Comparison of ENCODE assay signal across 9 cellular contexts in genomic region chr2:229407170-229407569, GRCh38.
DNase-seq lines count a peak whose midpoint lies in the region; ATAC-seq, FAIRE-seq and TF ChIP-seq lines count a peak whose summit lies in the region.
"Had no signal": no experiment of that assay in that cellular context is flagged by ENCODE, and none has a peak within 500 bp of the region (broad histone marks: within the 10 kb centered on the region; RNA-seq: fewer than 3 reads in every experiment).

No MANE protein-coding gene starts in this region.

- CTCF ChIA-PET in K562 (lab: Yijun Ruan, JAX; ENCODE audit: low intra/inter-chr PET ratio) (no interaction called here), GM10248 (lab: Yijun Ruan, JAX) (no interaction called here)

- DNase-seq in HT1080 (ENCODE audit: low read depth) (peak; percentile 56), K562 (ENCODE audit: extremely low read depth in 1 of 4, low spot score in 3 of 4) (no peak), thyroid gland (peak; percentile 12 to 15), GM10248 (ENCODE audit: extremely low spot score) (no peak), epidermal melanocyte (ENCODE audit: insufficient read length, low spot score) (no peak), NCI-H526 treated with DMSO at 0.1 percent for 48 hours (lab: John Stamatoyannopoulos, UW) (no peak)
- no peak for DNase-seq in stimulated activated CD4-positive, alpha-beta T cell treated with anti-CD3 and anti-CD28 coated beads, Interleukin-2, amount 100 ng/mL, for 24 hours
- DNase-seq: H7 had no signal

- no peaks in the 10 kb centered on the region for H3K9me3 ChIP-seq in K562 (replicated peaks; ENCODE audit: control insufficient read depth, insufficient read depth, low read depth, low read length)
- H3K9me3 ChIP-seq in thyroid gland, result no peaks in the 10 kb centered on the region

- no peak for TF ChIP-seq POLR2A in K562 (conservative IDR thresholded peaks at IDR 0.05)
- TF ChIP-seq POLR2A in thyroid gland (IDR thresholded peaks at IDR 0.05), result no peak

- no peaks in the 10 kb centered on the region for H3K4me1 ChIP-seq in K562 (replicated peaks in 1 of 2; ENCODE audit: control insufficient read depth in 2 of 2, insufficient read depth in 2 of 2, low read length in 2 of 2)
- peaks cover 4 to 18% of the 10 kb centered on the region in 2 donors for H3K4me1 ChIP-seq in thyroid gland

- POLR2A ChIA-PET in K562 (lab: Yijun Ruan, JAX) (no interaction called here), GM10248 (lab: Yijun Ruan, JAX) (no interaction called here)

- 0% methylated on average over 12 of the region's 13 CpGs for WGBS in K562 (ENCODE audit: insufficient coverage, low coverage, missing lambda C conversion rate)
- 63 to 71% methylated on average over 13 of the region's 13 CpGs for WGBS in thyroid gland, 2 donors

- H2AFZ ChIP-seq in K562 (ENCODE audit: low read depth, low read length), result no peak overlapping the region

- H3K79me2 ChIP-seq in K562 (ENCODE audit: control insufficient read depth, insufficient read depth, low read length), result no peaks in the 10 kb centered on the region

- no peak for TF ChIP-seq CTCF in K562 (IDR thresholded peaks at IDR 0.05 in 2 of 3, conservative IDR thresholded peaks at IDR 0.05 in 1 of 3; ENCODE audit: insufficient read depth in 2 of 3, low read depth in 1 of 3, low read length in 3 of 3)
- no peak for TF ChIP-seq CTCF in thyroid gland (IDR thresholded peaks at IDR 0.05)
- no peak for TF ChIP-seq CTCF in GM10248 (IDR thresholded peaks at IDR 0.05; ENCODE audit: control extremely low read depth, extremely low read depth, low read depth, missing control alignments)

- no peak for TF ChIP-seq EP300 in K562 (IDR thresholded peaks at IDR 0.05; ENCODE audit: low read length)

- FAIRE-seq in K562 (lab: Jason Lieb, UNC), result no peak

- H4K20me1 ChIP-seq in K562 (replicated peaks; ENCODE audit: control insufficient read depth, insufficient read depth, low read length), result no peaks in the 10 kb centered on the region

- BruUV-seq in K562 (replicated peaks; lab: Mats Ljungman, UMichigan), result no TSS peak

- H3K36me3 ChIP-seq in K562 (ENCODE audit: control insufficient read depth, insufficient read depth, low read length), result no peaks in the 10 kb centered on the region
- H3K36me3 ChIP-seq in thyroid gland, result no peaks in the 10 kb centered on the region

- in situ Hi-C loops in K562 (cut with MboI), result no loop called here

- no peaks in the 10 kb centered on the region for H3K9me1 ChIP-seq in K562 (ENCODE audit: control insufficient read depth, insufficient read depth, low read length)

- H3K27me3 ChIP-seq in K562 (ENCODE audit: control insufficient read depth in 2 of 2, insufficient read depth in 2 of 2, low read length in 2 of 2), result no peaks in the 10 kb centered on the region
- no peaks in the 10 kb centered on the region for H3K27me3 ChIP-seq in layer of hippocampus (ENCODE audit: control insufficient read depth, insufficient read depth, low read length)
- H3K27me3 ChIP-seq in thyroid gland, result no peaks in the 10 kb centered on the region

- TF ChIP-seq RAD21 in K562 (CRISPR knock-in tag; conservative IDR thresholded peaks at IDR 0.05 in 1 of 2, IDR thresholded peaks at IDR 0.05 in 1 of 2), result no peak

- H3K4me2 ChIP-seq in K562 (ENCODE audit: insufficient read depth, low read length), result no peak overlapping the region

- no peak for ATAC-seq in K562

- H3K27ac ChIP-seq in K562 (ENCODE audit: extremely low read depth, low read depth, low read length), result no peak overlapping the region
- H3K27ac ChIP-seq in layer of hippocampus (ENCODE audit: low read depth, low read length), result peak overlapping the region; percentile 3
- peak overlapping the region in 2 of 3 donors; percentile 37 to 48 for H3K27ac ChIP-seq in thyroid gland

- no peak overlapping the region for H3K4me3 ChIP-seq in K562
- H3K4me3 ChIP-seq in thyroid gland (replicated peaks in 1 of 3), result no peak overlapping the region

- no peak overlapping the region for H3K9ac ChIP-seq in K562 (ENCODE audit: insufficient read depth in 1 of 2, low read depth in 2 of 2, low read length in 2 of 2)

- intact Hi-C loops in K562 (cut with micrococcal nuclease), result no loop called here
- intact Hi-C loops in thyroid gland (cut with DNase I), result no loop called here

TF ChIP-seq in K562, 482 proteins besides CTCF, POLR2A, EP300 and RAD21:
- TF ChIP-seq EGR1 (conservative IDR thresholded peaks at IDR 0.05), result peak; percentile 26; the same call in 1 of the 2 replicates
- TF ChIP-seq RHOXF2B (CRISPR knock-in tag; conservative IDR thresholded peaks at IDR 0.05), result no peak
- TF ChIP-seq SMARCA5 (IDR thresholded peaks at IDR 0.05), result no peak
- no peak for TF ChIP-seq ARID1B (IDR thresholded peaks at IDR 0.05)
- no peak for TF ChIP-seq ARID3A (IDR thresholded peaks at IDR 0.05; ENCODE audit: borderline replicate concordance, low read depth, low read length)
- TF ChIP-seq CGGBP1 (CRISPR knock-in tag; IDR thresholded peaks at IDR 0.05), result no peak
- TF ChIP-seq NCOA2 (IDR thresholded peaks at IDR 0.05; ENCODE audit: partially characterized antibody in 2 of 2), result no peak
- TF ChIP-seq RBM15 (IDR thresholded peaks at IDR 0.05; ENCODE audit: insufficient read depth, low read length), result no peak

Comparison
In these comparisons a context has a peak if more than half of its experiments do, and no peak if none do; other contexts are left out.
1. DNase-seq: peak in HT1080 (single experiment) and thyroid gland (2 of 2); none in K562 (0 of 4), GM10248 (single experiment), epidermal melanocyte (single experiment), NCI-H526 treated with DMSO at 0.1 percent for 48 hours (single experiment) and stimulated activated CD4-positive, alpha-beta T cell treated with anti-CD3 and anti-CD28 coated beads, Interleukin-2, amount 100 ng/mL, for 24 hours (0 of 2).